1 cellular context compared by ENCODE assay signal in genomic region chr7:81768951-81769778, GRCh38.
TF ChIP-seq lines count a peak whose summit lies in the region.

No MANE protein-coding gene starts in this region.

TF ChIP-seq in IMR-90, 13 proteins besides CTCF, POLR2A, EP300 and RAD21 (continued from another document):
- TF ChIP-seq BHLHE40 (IDR thresholded peaks at IDR 0.05; ENCODE audit: low read depth, low read length) = no peak
